In genomic region chr16:10949424-10949970, GRCh38 we compare ENCODE assay signal across 8 cellular contexts.
A peak's percentile ranks its signal among the peaks of the same experiment; 100 is the strongest.
DNase-seq lines count a peak whose midpoint lies in the region; ATAC-seq and TF ChIP-seq lines count a peak whose summit lies in the region.

No MANE protein-coding gene starts in this region.

- no peaks in the 10 kb centered on the region for H3K9me3 Mint-ChIP-seq in T-helper 2 cell treated with Interferon-gamma antibody and Interleukin-4, amounts not matched to agents 5 μg/mL and 100 μg/mL, for 36 hours

- H3K4me3 ChIP-seq in fibroblast of pulmonary artery (replicated peaks; ENCODE audit: low read depth, low read length) = no peak overlapping the region

- H3K4me1 Mint-ChIP-seq in T-helper 2 cell treated with Interferon-gamma antibody and Interleukin-4, amounts not matched to agents 5 μg/mL and 100 μg/mL, for 36 hours (ENCODE audit: low read depth) = peaks cover 36% of the 10 kb centered on the region

- peak; percentile 74 for ATAC-seq in GM19468 (IDR thresholded peaks at IDR 0.05; ENCODE audit: extremely low read depth, unreplicated experiment)
- peak; percentile 65 for ATAC-seq in HG03442 (IDR thresholded peaks at IDR 0.05; ENCODE audit: unreplicated experiment)
- ATAC-seq in HG02840 (IDR thresholded peaks at IDR 0.05; ENCODE audit: low FRiP score, unreplicated experiment) = no peak

- DNase-seq in EL = peak; percentile 79
- no peak for DNase-seq in T-helper 2 cell treated with Interferon-gamma antibody and Interleukin-4, amounts not matched to agents 5 μg/mL and 100 μg/mL, for 36 hours (ENCODE audit: low spot score)
- DNase-seq in fibroblast of pulmonary artery (ENCODE audit: low read depth) = peak; percentile 39
- DNase-seq in HuH-7 (ENCODE audit: low spot score) = no peak
- no peak for DNase-seq in NCI-H446 (lab: John Stamatoyannopoulos, UW)

- peak overlapping the region; percentile 43 for H3K27ac Mint-ChIP-seq in T-helper 2 cell treated with Interferon-gamma antibody and Interleukin-4, amounts not matched to agents 5 μg/mL and 100 μg/mL, for 36 hours

- H3K4me3 Mint-ChIP-seq in T-helper 2 cell treated with Interferon-gamma antibody and Interleukin-4, amounts not matched to agents 5 μg/mL and 100 μg/mL, for 36 hours = peak overlapping the region; percentile 5

- no peaks in the 10 kb centered on the region for H3K27me3 Mint-ChIP-seq in T-helper 2 cell treated with Interferon-gamma antibody and Interleukin-4, amounts not matched to agents 5 μg/mL and 100 μg/mL, for 36 hours (ENCODE audit: low read depth)

- H3K36me3 Mint-ChIP-seq in T-helper 2 cell treated with Interferon-gamma antibody and Interleukin-4, amounts not matched to agents 5 μg/mL and 100 μg/mL, for 36 hours (ENCODE audit: low read depth) = no peaks in the 10 kb centered on the region

- no peak for TF ChIP-seq CTCF in fibroblast of pulmonary artery (IDR thresholded peaks at IDR 0.05; ENCODE audit: low read length, missing control alignments)

Comparison
In these comparisons a context has a peak if more than half of its experiments do, and no peak if none do; other contexts are left out.
1. DNase-seq: peak in EL (single experiment) and fibroblast of pulmonary artery (single experiment); none in T-helper 2 cell treated with Interferon-gamma antibody and Interleukin-4, amounts not matched to agents 5 μg/mL and 100 μg/mL, for 36 hours (single experiment), HuH-7 (single experiment) and NCI-H446 (0 of 2).